In the genomic region with DNA sequence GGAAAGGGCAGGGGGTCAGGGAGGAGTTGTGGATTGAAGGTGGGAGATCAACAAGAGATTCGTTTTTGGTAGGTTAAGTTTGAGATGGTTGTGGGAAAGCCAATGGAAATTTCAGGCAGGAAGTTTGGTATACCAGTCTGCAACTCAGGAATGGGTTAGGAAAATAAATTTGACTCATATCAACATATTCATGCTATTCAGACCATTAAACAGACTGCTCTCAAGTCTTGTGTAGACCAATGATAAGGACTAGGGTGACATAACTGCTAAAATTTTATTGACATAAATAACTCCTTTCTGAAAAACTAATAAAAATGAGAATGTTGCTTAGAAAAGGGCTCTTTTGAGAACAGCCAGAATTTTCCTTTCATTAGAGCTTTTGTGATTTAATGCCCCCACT, we compare ENCODE assay signal across 25 cellular contexts. TPM values are rescaled to one million over a fixed set of nuclear protein-coding genes. Genes with fewer than 3 reads are reported as not detected.
DNase-seq lines count a peak whose midpoint lies in the region; ATAC-seq and TF ChIP-seq lines count a peak whose summit lies in the region.
"Had no signal": no experiment of that assay in that cellular context is flagged by ENCODE, and none has a peak within 500 bp of the region (broad histone marks: within the 10 kb centered on the region; RNA-seq: fewer than 3 reads in every experiment).

No MANE protein-coding gene starts in this region.

- H3K9me3 ChIP-seq in endodermal cell (ENCODE audit: control insufficient read depth, low read length): no peaks in the 10 kb centered on the region
- H3K9me3 ChIP-seq: stomach, upper lobe of left lung had no signal

- TF ChIP-seq CTCF in CD14-positive monocyte (IDR thresholded peaks at IDR 0.05): no peak
- no peak for TF ChIP-seq CTCF in HFFc6 (IDR thresholded peaks at IDR 0.05)
- TF ChIP-seq CTCF in endodermal cell (conservative IDR thresholded peaks at IDR 0.05): no peak
- no peak for TF ChIP-seq CTCF in nephron (IDR thresholded peaks at IDR 0.05; ENCODE audit: unreplicated experiment in 3 of 3)

- peaks cover 0 to 2% (median 0%) of the 10 kb centered on the region in 7 donors for H3K9me3 Mint-ChIP-seq in CD14-positive monocyte
- H3K9me3 Mint-ChIP-seq in HFFc6: no peaks in the 10 kb centered on the region
- H3K9me3 Mint-ChIP-seq in endodermal cell: no peaks in the 10 kb centered on the region
- H3K9me3 Mint-ChIP-seq in nephron: no peaks in the 10 kb centered on the region
- no peaks in the 10 kb centered on the region for H3K9me3 Mint-ChIP-seq in activated T-helper 1 cell treated with anti-CD3 and anti-CD28 coated beads, Interleukin-12 subunit alpha, Interleukin-12 subunit beta, Interleukin-2, Interleukin-4 antibody, amounts not matched to agents 30 ng/mL and 10 ng/mL and 1 ng/mL, durations not matched to agents 14 hours and 24 hours and 36 hours
- no peaks in the 10 kb centered on the region for H3K9me3 Mint-ChIP-seq in activated T-helper 2 cell treated with anti-CD3 and anti-CD28 coated beads, Interferon-gamma antibody, Interleukin-2, Interleukin-4, amounts not matched to agents 10 μg/mL and 5 μg/mL and 100 μg/mL, durations not matched to agents 14 hours and 24 hours and 36 hours
- H3K9me3 Mint-ChIP-seq: activated B cell treated with CpG ODN at 0.5 μM for 24 hours had no signal

- intact Hi-C loops in CD14-positive monocyte (cut with micrococcal nuclease): loop anchor here in 1 of 2 donors (10.0 kb wide), 1 partner anchor 325 kb away; no protein-coding TSS in a partner anchor
- intact Hi-C loops in activated T-helper 1 cell treated with anti-CD3 and anti-CD28 coated beads, Interleukin-12 subunit alpha, Interleukin-12 subunit beta, Interleukin-2, Interleukin-4 antibody, amounts not matched to agents 30 ng/mL and 10 ng/mL and 1 ng/mL, durations not matched to agents 14 hours and 24 hours and 36 hours (cut with micrococcal nuclease): no loop called here
- intact Hi-C loops in activated T-helper 2 cell treated with anti-CD3 and anti-CD28 coated beads, Interferon-gamma antibody, Interleukin-2, Interleukin-4, amounts not matched to agents 10 μg/mL and 5 μg/mL and 100 μg/mL, durations not matched to agents 14 hours and 24 hours and 36 hours (cut with micrococcal nuclease): loop anchor here (5.0 kb wide), 1 partner anchor 327 kb away; no protein-coding TSS in a partner anchor

- no peak overlapping the region for H3K9ac ChIP-seq in endodermal cell (ENCODE audit: extremely low read depth, low read length, poor library complexity, severe bottlenecking)

- H3K4me1 ChIP-seq in endodermal cell (ENCODE audit: control insufficient read depth, insufficient read depth, low read length): peaks cover 6% of the 10 kb centered on the region

- H3K36me3 Mint-ChIP-seq in CD14-positive monocyte (peaks cover 0 to 2% of the 10 kb centered on the region in 2 donors), HFFc6 (ENCODE audit: low read depth) (no peaks in the 10 kb centered on the region), endodermal cell (ENCODE audit: low read depth) (peaks cover 11% of the 10 kb centered on the region), nephron (ENCODE audit: low read depth) (no peaks in the 10 kb centered on the region)
- H3K36me3 Mint-ChIP-seq in activated T-helper 1 cell treated with anti-CD3 and anti-CD28 coated beads, Interleukin-12 subunit alpha, Interleukin-12 subunit beta, Interleukin-2, Interleukin-4 antibody, amounts not matched to agents 30 ng/mL and 10 ng/mL and 1 ng/mL, durations not matched to agents 14 hours and 24 hours and 36 hours (ENCODE audit: low read depth): no peaks in the 10 kb centered on the region
- H3K36me3 Mint-ChIP-seq in activated T-helper 2 cell treated with anti-CD3 and anti-CD28 coated beads, Interferon-gamma antibody, Interleukin-2, Interleukin-4, amounts not matched to agents 10 μg/mL and 5 μg/mL and 100 μg/mL, durations not matched to agents 14 hours and 24 hours and 36 hours (ENCODE audit: low read depth): no peaks in the 10 kb centered on the region

- WGBS in endodermal cell (ENCODE audit: insufficient coverage in 1 of 2, insufficient read length in 1 of 2), 2 experiments: 65% methylated on average over 1 of the region's 1 CpG; no CpG with 5 or more reads in 1 of the 2 experiments

- no peak overlapping the region for H3K4me3 ChIP-seq in endodermal cell (ENCODE audit: low read length)
- H3K4me3 ChIP-seq: hepatocyte, stomach, upper lobe of left lung had no signal

- no peaks in the 10 kb centered on the region for H3K36me3 ChIP-seq in endodermal cell (ENCODE audit: control insufficient read depth, insufficient read depth, low read length)
- H3K36me3 ChIP-seq: brain microvascular endothelial cell, stomach, upper lobe of left lung had no signal

- H3K27ac ChIP-seq in endodermal cell (ENCODE audit: low read depth, low read length): no peak overlapping the region
- H3K27ac ChIP-seq: hepatocyte, upper lobe of left lung had no signal

- DNase-seq in CD14-positive monocyte (ENCODE audit: low spot score) (no peak), HFFc6 (no peak), endodermal cell (no peak), SW 1271 (lab: John Stamatoyannopoulos, UW) (no peak)
- no peak for DNase-seq in activated T-helper 1 cell treated with anti-CD3 and anti-CD28 coated beads, Interleukin-12 subunit alpha, Interleukin-12 subunit beta, Interleukin-2, Interleukin-4 antibody, amounts not matched to agents 30 ng/mL and 10 ng/mL and 1 ng/mL, durations not matched to agents 14 hours and 24 hours and 36 hours (ENCODE audit: low spot score)
- DNase-seq in activated T-helper 2 cell treated with anti-CD3 and anti-CD28 coated beads, Interferon-gamma antibody, Interleukin-2, Interleukin-4, amounts not matched to agents 10 μg/mL and 5 μg/mL and 100 μg/mL, durations not matched to agents 14 hours and 24 hours and 36 hours (ENCODE audit: low spot score): no peak
- DNase-seq: activated B cell treated with CpG ODN at 0.5 μM for 24 hours; activated CD4-positive, alpha-beta T cell treated with anti-CD3 and anti-CD28 coated beads, Interleukin-2, amount 50 U/mL, for 4 hours; activated gamma-delta T cell treated with Interleukin-2 at 50 U/mL for 16 hours; brain microvascular endothelial cell; DMS 273 treated with DMSO at 0.1 percent for 48 hours; KG1; NCI-H146; NCI-H2171; NCI-H526 treated with DMSO at 0.1 percent for 48 hours; nucleus accumbens; retina; RPMI8226; stimulated activated CD4-positive, alpha-beta T cell treated with anti-CD3 and anti-CD28 coated beads, Interleukin-12 subunit alpha, Interleukin-12 subunit beta, amount 100 ng/mL, for 4 hours; stomach; T-helper 9 cell; upper lobe of left lung had no signal

- H3K4me1 Mint-ChIP-seq in CD14-positive monocyte: peaks cover 37% of the 10 kb centered on the region
- peaks cover 71% of the 10 kb centered on the region for H3K4me1 Mint-ChIP-seq in HFFc6 (ENCODE audit: low read depth)
- H3K4me1 Mint-ChIP-seq in endodermal cell: peaks cover 59% of the 10 kb centered on the region
- H3K4me1 Mint-ChIP-seq in nephron: peaks cover 52% of the 10 kb centered on the region
- no peaks in the 10 kb centered on the region for H3K4me1 Mint-ChIP-seq in activated T-helper 1 cell treated with anti-CD3 and anti-CD28 coated beads, Interleukin-12 subunit alpha, Interleukin-12 subunit beta, Interleukin-2, Interleukin-4 antibody, amounts not matched to agents 30 ng/mL and 10 ng/mL and 1 ng/mL, durations not matched to agents 14 hours and 24 hours and 36 hours (ENCODE audit: low read depth)
- H3K4me1 Mint-ChIP-seq in activated T-helper 2 cell treated with anti-CD3 and anti-CD28 coated beads, Interferon-gamma antibody, Interleukin-2, Interleukin-4, amounts not matched to agents 10 μg/mL and 5 μg/mL and 100 μg/mL, durations not matched to agents 14 hours and 24 hours and 36 hours (ENCODE audit: low read depth): peaks cover 2% of the 10 kb centered on the region
- H3K4me1 Mint-ChIP-seq: activated B cell treated with CpG ODN at 0.5 μM for 24 hours had no signal

- H3K4me3 Mint-ChIP-seq in CD14-positive monocyte (no peak overlapping the region), HFFc6 (peak overlapping the region; percentile 3; the same call in 1 of the 2 replicates), endodermal cell (no peak overlapping the region), nephron (no peak overlapping the region)
- no peak overlapping the region for H3K4me3 Mint-ChIP-seq in activated T-helper 1 cell treated with anti-CD3 and anti-CD28 coated beads, Interleukin-12 subunit alpha, Interleukin-12 subunit beta, Interleukin-2, Interleukin-4 antibody, amounts not matched to agents 30 ng/mL and 10 ng/mL and 1 ng/mL, durations not matched to agents 14 hours and 24 hours and 36 hours
- no peak overlapping the region for H3K4me3 Mint-ChIP-seq in activated T-helper 2 cell treated with anti-CD3 and anti-CD28 coated beads, Interferon-gamma antibody, Interleukin-2, Interleukin-4, amounts not matched to agents 10 μg/mL and 5 μg/mL and 100 μg/mL, durations not matched to agents 14 hours and 24 hours and 36 hours (ENCODE audit: low read depth)
- H3K4me3 Mint-ChIP-seq: activated B cell treated with CpG ODN at 0.5 μM for 24 hours had no signal

- no peak for ATAC-seq in GM18858 (IDR thresholded peaks at IDR 0.05; ENCODE audit: unreplicated experiment)

- H3K27me3 ChIP-seq in endodermal cell (ENCODE audit: control insufficient read depth, insufficient read depth, low read length, poor library complexity, severe bottlenecking): no peaks in the 10 kb centered on the region
- H3K27me3 ChIP-seq: brain microvascular endothelial cell, hepatocyte, stomach, upper lobe of left lung had no signal

- H3K27ac Mint-ChIP-seq in CD14-positive monocyte (peak overlapping the region in 6 of 7 donors; percentile 10 to 93 (median 84)), HFFc6 (peak overlapping the region; percentile 54), endodermal cell (peak overlapping the region; percentile 23), nephron (peak overlapping the region; percentile 40 to 84 (median 47))
- no peak overlapping the region for H3K27ac Mint-ChIP-seq in activated T-helper 1 cell treated with anti-CD3 and anti-CD28 coated beads, Interleukin-12 subunit alpha, Interleukin-12 subunit beta, Interleukin-2, Interleukin-4 antibody, amounts not matched to agents 30 ng/mL and 10 ng/mL and 1 ng/mL, durations not matched to agents 14 hours and 24 hours and 36 hours
- no peak overlapping the region for H3K27ac Mint-ChIP-seq in activated T-helper 2 cell treated with anti-CD3 and anti-CD28 coated beads, Interferon-gamma antibody, Interleukin-2, Interleukin-4, amounts not matched to agents 10 μg/mL and 5 μg/mL and 100 μg/mL, durations not matched to agents 14 hours and 24 hours and 36 hours
- H3K27ac Mint-ChIP-seq: activated B cell treated with CpG ODN at 0.5 μM for 24 hours had no signal

- H3K27me3 Mint-ChIP-seq in CD14-positive monocyte (ENCODE audit: low read depth in 3 of 3): no peaks in the 10 kb centered on the region
- H3K27me3 Mint-ChIP-seq in HFFc6 (ENCODE audit: insufficient read depth): no peaks in the 10 kb centered on the region
- H3K27me3 Mint-ChIP-seq in endodermal cell (ENCODE audit: insufficient read depth): no peaks in the 10 kb centered on the region
- no peaks in the 10 kb centered on the region for H3K27me3 Mint-ChIP-seq in nephron (ENCODE audit: low read depth)
- H3K27me3 Mint-ChIP-seq in activated T-helper 1 cell treated with anti-CD3 and anti-CD28 coated beads, Interleukin-12 subunit alpha, Interleukin-12 subunit beta, Interleukin-2, Interleukin-4 antibody, amounts not matched to agents 30 ng/mL and 10 ng/mL and 1 ng/mL, durations not matched to agents 14 hours and 24 hours and 36 hours (ENCODE audit: insufficient read depth): no peaks in the 10 kb centered on the region
- H3K27me3 Mint-ChIP-seq in activated T-helper 2 cell treated with anti-CD3 and anti-CD28 coated beads, Interferon-gamma antibody, Interleukin-2, Interleukin-4, amounts not matched to agents 10 μg/mL and 5 μg/mL and 100 μg/mL, durations not matched to agents 14 hours and 24 hours and 36 hours (ENCODE audit: low read depth): peaks cover 6% of the 10 kb centered on the region
- H3K27me3 Mint-ChIP-seq: activated B cell treated with CpG ODN at 0.5 μM for 24 hours had no signal

RNA-seq across cellular contexts. Expression of a gene that starts 60.0 kb away (rescaled TPM):
- polyA plus RNA-seq in CD14-positive monocyte: under 1 TPM; 0.35 to 0.41 TPM
- total RNA-seq in HFFc6 (2021; fragmentation: NEBNext Ultra II Directional; extraction: Animal tissue kit (Norgen Biotek cat#: 25700)): 10 to 100 TPM; 15.7 to 22.6 (median 18.6) TPM
- 100 to 1,000 TPM in 1 of 2 donors, 10 to 100 TPM in 1; 48.5 to 139 TPM for total RNA-seq in endodermal cell
- polyA plus RNA-seq in endodermal cell (2013, experiment 1 of 2): 68.6 TPM
- 71.7 TPM for polyA plus RNA-seq in endodermal cell (2013, experiment 2 of 2)
- 2.0 and 2.4 TPM in 2 replicates for total RNA-seq in activated T-helper 1 cell treated with anti-CD3 and anti-CD28 coated beads, Interleukin-12 subunit alpha, Interleukin-12 subunit beta, Interleukin-2, Interleukin-4 antibody, amounts not matched to agents 30 ng/mL and 10 ng/mL and 1 ng/mL, durations not matched to agents 14 hours and 24 hours and 36 hours
- 3.2 TPM in 2 replicates for total RNA-seq in activated T-helper 2 cell treated with anti-CD3 and anti-CD28 coated beads, Interferon-gamma antibody, Interleukin-2, Interleukin-4, amounts not matched to agents 10 μg/mL and 5 μg/mL and 100 μg/mL, durations not matched to agents 14 hours and 24 hours and 36 hours

Comparison
In these comparisons a context has a peak if more than half of its experiments do, and no peak if none do; other contexts are left out.
1. H3K27ac Mint-ChIP-seq: peak in CD14-positive monocyte (6 of 7), HFFc6 (single experiment), endodermal cell (single experiment) and nephron (3 of 3); none in activated T-helper 1 cell treated with anti-CD3 and anti-CD28 coated beads, Interleukin-12 subunit alpha, Interleukin-12 subunit beta, Interleukin-2, Interleukin-4 antibody, amounts not matched to agents 30 ng/mL and 10 ng/mL and 1 ng/mL, durations not matched to agents 14 hours and 24 hours and 36 hours (single experiment) and activated T-helper 2 cell treated with anti-CD3 and anti-CD28 coated beads, Interferon-gamma antibody, Interleukin-2, Interleukin-4, amounts not matched to agents 10 μg/mL and 5 μg/mL and 100 μg/mL, durations not matched to agents 14 hours and 24 hours and 36 hours (single experiment).